In the genomic region with DNA sequence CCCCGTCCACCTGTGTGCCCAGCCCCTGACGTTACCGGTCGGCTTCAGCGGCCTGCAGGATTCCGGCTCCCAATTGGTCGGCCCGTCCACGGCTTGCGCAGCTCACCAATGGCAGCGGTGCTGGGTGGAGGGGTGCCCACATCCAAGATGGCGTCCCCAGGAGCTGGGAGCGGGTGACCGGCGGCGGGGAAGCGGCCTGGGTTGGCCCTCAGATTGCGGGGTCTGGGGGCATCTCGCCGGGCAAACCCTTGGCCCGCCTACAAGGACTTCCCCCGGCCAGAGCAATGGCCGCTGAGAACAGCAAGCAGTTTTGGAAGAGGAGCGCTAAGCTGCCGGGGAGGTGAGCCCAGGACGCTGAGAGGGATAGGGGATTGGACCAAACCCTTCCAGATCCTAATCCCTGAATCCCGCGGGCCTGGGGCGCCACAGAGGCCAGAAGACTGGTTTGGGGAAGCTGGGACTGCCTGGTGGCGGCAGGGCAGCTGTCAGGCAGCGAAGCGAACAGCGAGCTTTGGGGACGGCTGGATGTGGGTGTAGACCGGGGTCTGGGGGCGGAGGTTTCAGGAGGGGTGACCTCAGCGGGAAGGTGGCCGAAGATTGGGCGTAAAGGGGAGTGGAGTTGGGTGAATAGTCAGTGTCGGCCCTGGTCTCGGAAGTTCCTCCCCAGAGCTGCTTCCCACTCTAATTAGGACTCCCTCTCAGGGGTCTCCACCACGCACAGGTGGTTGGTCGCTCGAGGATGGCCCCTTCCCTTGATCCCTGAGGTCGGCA, we compare ENCODE assay signal across 1 cellular context.
A peak's percentile ranks its signal among the peaks of the same experiment; 100 is the strongest.
TF ChIP-seq lines count a peak whose summit lies in the region.

A gene with protein sequence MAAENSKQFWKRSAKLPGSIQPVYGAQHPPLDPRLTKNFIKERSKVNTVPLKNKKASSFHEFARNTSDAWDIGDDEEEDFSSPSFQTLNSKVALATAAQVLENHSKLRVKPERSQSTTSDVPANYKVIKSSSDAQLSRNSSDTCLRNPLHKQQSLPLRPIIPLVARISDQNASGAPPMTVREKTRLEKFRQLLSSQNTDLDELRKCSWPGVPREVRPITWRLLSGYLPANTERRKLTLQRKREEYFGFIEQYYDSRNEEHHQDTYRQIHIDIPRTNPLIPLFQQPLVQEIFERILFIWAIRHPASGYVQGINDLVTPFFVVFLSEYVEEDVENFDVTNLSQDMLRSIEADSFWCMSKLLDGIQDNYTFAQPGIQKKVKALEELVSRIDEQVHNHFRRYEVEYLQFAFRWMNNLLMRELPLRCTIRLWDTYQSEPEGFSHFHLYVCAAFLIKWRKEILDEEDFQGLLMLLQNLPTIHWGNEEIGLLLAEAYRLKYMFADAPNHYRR (plus strand): TSS at position 139 of the 771 bp plus-strand sequence. CDS start 146 bp downstream, at position 285.
Gene TMEM217 (minus strand): TSS at position 511 of the 771 bp plus-strand sequence. CDS start 39,114 bp downstream, outside the sequence.

TF ChIP-seq in K562, 482 proteins besides CTCF, POLR2A, EP300 and RAD21 (continued from another document and continues in another):
- no peak for TF ChIP-seq HSF4 (CRISPR knock-in tag; IDR thresholded peaks at IDR 0.05; ENCODE audit: borderline replicate concordance)
- TF ChIP-seq PHB (CRISPR knock-in tag; IDR thresholded peaks at IDR 0.05), result no peak
- peak; percentile 68 to 81 for TF ChIP-seq MAZ (CRISPR knock-in tag; conservative IDR thresholded peaks at IDR 0.05 in 1 of 2, IDR thresholded peaks at IDR 0.05 in 1 of 2)
- TF ChIP-seq VEZF1 (CRISPR knock-in tag; IDR thresholded peaks at IDR 0.05), result peak; percentile 84
- peak; percentile 68 for TF ChIP-seq CHD1 (IDR thresholded peaks at IDR 0.05; ENCODE audit: low read length)
- peak; percentile 81 for TF ChIP-seq BRD9 (IDR thresholded peaks at IDR 0.05; ENCODE audit: low read depth, partially characterized antibody)
- TF ChIP-seq ILK (tag; IDR thresholded peaks at IDR 0.05; ENCODE audit: borderline replicate concordance, low read depth), result no peak
- peak; percentile 90 for TF ChIP-seq PRDM10 (IDR thresholded peaks at IDR 0.05; ENCODE audit: partially characterized antibody)
- TF ChIP-seq, protein P1, sequence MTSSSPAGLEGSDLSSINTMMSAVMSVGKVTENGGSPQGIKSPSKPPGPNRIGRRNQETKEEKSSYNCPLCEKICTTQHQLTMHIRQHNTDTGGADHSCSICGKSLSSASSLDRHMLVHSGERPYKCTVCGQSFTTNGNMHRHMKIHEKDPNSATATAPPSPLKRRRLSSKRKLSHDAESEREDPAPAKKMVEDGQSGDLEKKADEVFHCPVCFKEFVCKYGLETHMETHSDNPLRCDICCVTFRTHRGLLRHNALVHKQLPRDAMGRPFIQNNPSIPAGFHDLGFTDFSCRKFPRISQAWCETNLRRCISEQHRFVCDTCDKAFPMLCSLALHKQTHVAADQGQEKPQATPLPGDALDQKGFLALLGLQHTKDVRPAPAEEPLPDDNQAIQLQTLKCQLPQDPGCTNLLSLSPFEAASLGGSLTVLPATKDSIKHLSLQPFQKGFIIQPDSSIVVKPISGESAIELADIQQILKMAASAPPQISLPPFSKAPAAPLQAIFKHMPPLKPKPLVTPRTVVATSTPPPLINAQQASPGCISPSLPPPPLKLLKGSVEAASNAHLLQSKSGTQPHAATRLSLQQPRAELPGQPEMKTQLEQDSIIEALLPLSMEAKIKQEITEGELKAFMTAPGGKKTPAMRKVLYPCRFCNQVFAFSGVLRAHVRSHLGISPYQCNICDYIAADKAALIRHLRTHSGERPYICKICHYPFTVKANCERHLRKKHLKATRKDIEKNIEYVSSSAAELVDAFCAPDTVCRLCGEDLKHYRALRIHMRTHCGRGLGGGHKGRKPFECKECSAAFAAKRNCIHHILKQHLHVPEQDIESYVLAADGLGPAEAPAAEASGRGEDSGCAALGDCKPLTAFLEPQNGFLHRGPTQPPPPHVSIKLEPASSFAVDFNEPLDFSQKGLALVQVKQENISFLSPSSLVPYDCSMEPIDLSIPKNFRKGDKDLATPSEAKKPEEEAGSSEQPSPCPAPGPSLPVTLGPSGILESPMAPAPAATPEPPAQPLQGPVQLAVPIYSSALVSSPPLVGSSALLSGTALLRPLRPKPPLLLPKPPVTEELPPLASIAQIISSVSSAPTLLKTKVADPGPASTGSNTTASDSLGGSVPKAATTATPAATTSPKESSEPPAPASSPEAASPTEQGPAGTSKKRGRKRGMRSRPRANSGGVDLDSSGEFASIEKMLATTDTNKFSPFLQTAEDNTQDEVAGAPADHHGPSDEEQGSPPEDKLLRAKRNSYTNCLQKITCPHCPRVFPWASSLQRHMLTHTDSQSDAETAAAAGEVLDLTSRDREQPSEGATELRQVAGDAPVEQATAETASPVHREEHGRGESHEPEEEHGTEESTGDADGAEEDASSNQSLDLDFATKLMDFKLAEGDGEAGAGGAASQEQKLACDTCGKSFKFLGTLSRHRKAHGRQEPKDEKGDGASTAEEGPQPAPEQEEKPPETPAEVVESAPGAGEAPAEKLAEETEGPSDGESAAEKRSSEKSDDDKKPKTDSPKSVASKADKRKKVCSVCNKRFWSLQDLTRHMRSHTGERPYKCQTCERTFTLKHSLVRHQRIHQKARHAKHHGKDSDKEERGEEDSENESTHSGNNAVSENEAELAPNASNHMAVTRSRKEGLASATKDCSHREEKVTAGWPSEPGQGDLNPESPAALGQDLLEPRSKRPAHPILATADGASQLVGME (CRISPR knock-in tag; IDR thresholded peaks at IDR 0.05), result no peak
- TF ChIP-seq SUPT5H (IDR thresholded peaks at IDR 0.05), result peak; percentile 89
- 0 out of 2 replicates have a peak, but pooled peaks have one; percentile 37 for TF ChIP-seq ZNF766 (CRISPR knock-in tag; conservative IDR thresholded peaks at IDR 0.05)
- TF ChIP-seq NCOA1 (IDR thresholded peaks at IDR 0.05; ENCODE audit: low read depth), result peak; percentile 71
- peak; percentile 87 for TF ChIP-seq RB1 (IDR thresholded peaks at IDR 0.05; ENCODE audit: low read depth)
- peak; percentile 88 for TF ChIP-seq PHF8 (IDR thresholded peaks at IDR 0.05; ENCODE audit: borderline replicate concordance, low read length)
- peak; percentile 99 for TF ChIP-seq CXXC5 (CRISPR knock-in tag; IDR thresholded peaks at IDR 0.05)
- TF ChIP-seq SP2 (IDR thresholded peaks at IDR 0.05; ENCODE audit: extremely low read depth, low read depth, low read length, poor library complexity, severe bottlenecking), result peak; percentile 34
- peak; percentile 79; the same call in 1 of the 2 replicates for TF ChIP-seq E2F5 (CRISPR knock-in tag; IDR thresholded peaks at IDR 0.05)
- no peak for TF ChIP-seq ZNF253 (CRISPR knock-in tag; conservative IDR thresholded peaks at IDR 0.05)
- no peak for TF ChIP-seq THRAP3 (IDR thresholded peaks at IDR 0.05; ENCODE audit: borderline replicate concordance)
- TF ChIP-seq KDM2B (CRISPR knock-in tag; IDR thresholded peaks at IDR 0.05), result 0 out of 2 replicates have a peak, but pooled peaks have one; percentile 13
- 0 out of 2 replicates have a peak, but pooled peaks have one; percentile 17 for TF ChIP-seq GATAD2B (IDR thresholded peaks at IDR 0.05; ENCODE audit: borderline replicate concordance)
- peak; percentile 100 for TF ChIP-seq NFRKB (IDR thresholded peaks at IDR 0.05; ENCODE audit: low read depth)
- peak in 1 of 2 experiments; percentile 73; a peak in 1 of 4 replicates for TF ChIP-seq CSDE1 (IDR thresholded peaks at IDR 0.05)
- TF ChIP-seq SMARCA5 (IDR thresholded peaks at IDR 0.05), result peak; percentile 23; the same call in 1 of the 2 replicates
- peak in 1 of 2 experiments; percentile 73; a peak in 1 of 4 replicates for TF ChIP-seq TBL1XR1 (IDR thresholded peaks at IDR 0.05; ENCODE audit: low read length in 2 of 2)
- peak; percentile 89 for TF ChIP-seq LCOR (CRISPR knock-in tag; IDR thresholded peaks at IDR 0.05)
- TF ChIP-seq SETDB1 (IDR thresholded peaks at IDR 0.05; ENCODE audit: low read length), result no peak
- TF ChIP-seq NR2C2 (CRISPR knock-in tag; IDR thresholded peaks at IDR 0.05), result no peak; the same call in 1 of the 2 replicates
- peak; percentile 85 for TF ChIP-seq NR2C2 (tag; IDR thresholded peaks at IDR 0.05)
- TF ChIP-seq ZSCAN32 (CRISPR knock-in tag; IDR thresholded peaks at IDR 0.05), result 0 out of 2 replicates have a peak, but pooled peaks have one; percentile 10
- no peak for TF ChIP-seq POLR3G (IDR thresholded peaks at IDR 0.05; ENCODE audit: extremely low read depth, insufficient read length, insufficient replicate concordance)
- TF ChIP-seq SREBF1 (IDR thresholded peaks at IDR 0.05; ENCODE audit: borderline replicate concordance, low read depth, low read length), result no peak
- no peak for TF ChIP-seq HNRNPUL1 (IDR thresholded peaks at IDR 0.05; ENCODE audit: low read length)
- TF ChIP-seq MED1 (CRISPR knock-in tag; IDR thresholded peaks at IDR 0.05; ENCODE audit: borderline replicate concordance), result 0 out of 2 replicates have a peak, but pooled peaks have one; percentile 68
- TF ChIP-seq RFX5 (IDR thresholded peaks at IDR 0.05; ENCODE audit: low read depth, low read length), result peak; percentile 32; the same call in 1 of the 2 replicates
- peak; percentile 52 for TF ChIP-seq GATA2 (CRISPR knock-in tag; IDR thresholded peaks at IDR 0.05)
- TF ChIP-seq ZBTB26 (CRISPR knock-in tag; IDR thresholded peaks at IDR 0.05), result 0 out of 2 replicates have a peak, but pooled peaks have one; percentile 58
- TF ChIP-seq ZNF41 (CRISPR knock-in tag; conservative IDR thresholded peaks at IDR 0.05), result 0 out of 2 replicates have a peak, but pooled peaks have one; percentile 9
- no peak for TF ChIP-seq HMG20B (CRISPR knock-in tag; IDR thresholded peaks at IDR 0.05)
- peak; percentile 74; the same call in 1 of the 2 replicates for TF ChIP-seq SMARCE1 (IDR thresholded peaks at IDR 0.05)
- TF ChIP-seq, protein P2, sequence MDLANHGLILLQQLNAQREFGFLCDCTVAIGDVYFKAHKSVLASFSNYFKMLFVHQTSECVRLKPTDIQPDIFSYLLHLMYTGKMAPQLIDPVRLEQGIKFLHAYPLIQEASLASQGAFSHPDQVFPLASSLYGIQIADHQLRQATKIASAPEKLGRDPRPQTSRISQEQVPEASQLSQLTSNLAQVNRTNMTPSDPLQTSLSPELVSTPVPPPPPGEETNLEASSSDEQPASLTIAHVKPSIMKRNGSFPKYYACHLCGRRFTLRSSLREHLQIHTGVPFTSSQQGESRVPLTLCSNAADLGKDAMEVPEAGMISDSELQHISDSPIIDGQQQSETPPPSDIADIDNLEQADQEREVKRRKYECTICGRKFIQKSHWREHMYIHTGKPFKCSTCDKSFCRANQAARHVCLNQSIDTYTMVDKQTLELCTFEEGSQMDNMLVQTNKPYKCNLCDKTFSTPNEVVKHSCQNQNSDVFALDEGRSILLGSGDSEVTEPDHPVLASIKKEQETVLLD (IDR thresholded peaks at IDR 0.05), result peak; percentile 23; the same call in 1 of the 2 replicates
- TF ChIP-seq CCNT2 (IDR thresholded peaks at IDR 0.05; ENCODE audit: borderline replicate concordance, extremely low read depth, insufficient read length, low read depth, low read length), result peak; percentile 44
- TF ChIP-seq NFXL1 (CRISPR knock-in tag; IDR thresholded peaks at IDR 0.05), result no peak
